Comparison of ENCODE assay signal across 13 cellular contexts in the genomic region with DNA sequence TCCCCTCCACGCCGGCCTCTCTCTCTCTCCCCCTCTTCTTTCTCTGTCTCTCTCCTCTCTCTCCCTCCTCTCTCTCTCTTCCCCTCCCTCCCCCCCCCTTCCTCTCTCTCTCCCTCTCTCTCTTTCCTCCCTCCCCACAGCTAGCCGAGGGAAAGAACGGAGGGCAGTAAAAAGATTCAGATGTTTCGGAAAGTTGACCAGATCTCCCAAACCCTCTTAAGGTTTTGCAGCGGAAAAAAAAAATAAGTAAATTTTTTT. TPM values are rescaled to one million over a fixed set of nuclear protein-coding genes. Genes with fewer than 3 reads are reported as not detected.
DNase-seq lines count a peak whose midpoint lies in the region; ATAC-seq and TF ChIP-seq lines count a peak whose summit lies in the region.
"Had no signal": no experiment of that assay in that cellular context is flagged by ENCODE, and none has a peak within 500 bp of the region (broad histone marks: within the 10 kb centered on the region; RNA-seq: fewer than 3 reads in every experiment).

No MANE protein-coding gene starts in this region.

- no peak for ATAC-seq in Panc1
- ATAC-seq in naive thymus-derived CD4-positive, alpha-beta T cell, result no peak
- ATAC-seq in omental fat pad (ENCODE audit: low FRiP score), result no peak

- DNase-seq in Panc1 (ENCODE audit: low read depth, low spot score) (no peak), iPS DF 6.9 (ENCODE audit: low read depth, low spot score) (no peak), NCI-H128 (lab: John Stamatoyannopoulos, UW; ENCODE audit: unreplicated experiment) (no peak), COLO668 (lab: John Stamatoyannopoulos, UW; ENCODE audit: unreplicated experiment) (no peak), omental fat pad (ENCODE audit: low spot score) (no peak)
- no peak for DNase-seq in naive thymus-derived CD4-positive, alpha-beta T cell
- DNase-seq: activated gamma-delta T cell, cerebellar nuclear complex, NCI-H446 treated with DMSO at 0.1 percent for 48 hours had no signal

- CTCF ChIA-PET in Panc1 (lab: Charles Lee), result no interaction called here
- CTCF ChIA-PET in naive thymus-derived CD4-positive, alpha-beta T cell (lab: Charles Lee), result no interaction called here

- H3K4me3 ChIP-seq in Panc1 (ENCODE audit: low read depth in 2 of 2, low read length in 2 of 2) (peak overlapping the region; percentile 32 to 42), iPS DF 6.9 (ENCODE audit: low read length) (peak overlapping the region; percentile 11; the same call in 1 of the 2 replicates), skeletal muscle tissue (ENCODE audit: low read length in 3 of 3) (peak overlapping the region; percentile 51 to 67 (median 54))
- H3K4me3 ChIP-seq in naive thymus-derived CD4-positive, alpha-beta T cell (ENCODE audit: low read length), result no peak overlapping the region

- in situ Hi-C loops in Panc1 (cut with HindIII; ENCODE audit: low pct_unique_long_range_greater_than_20kb, low sequenced_read_pairs), result no loop called here

- no peaks in the 10 kb centered on the region for H3K36me3 ChIP-seq in ES-I3 (ENCODE audit: insufficient read depth, low read length)
- no peaks in the 10 kb centered on the region for H3K36me3 ChIP-seq in Panc1 (ENCODE audit: control insufficient read depth, insufficient read depth, low read length)
- H3K36me3 ChIP-seq in iPS DF 6.9 (ENCODE audit: control insufficient read depth, insufficient read depth, low read length), result no peaks in the 10 kb centered on the region
- H3K36me3 ChIP-seq in skeletal muscle tissue (ENCODE audit: control insufficient read depth in 3 of 3, insufficient read depth in 3 of 3, low read length in 3 of 3), result no peaks in the 10 kb centered on the region
- H3K36me3 ChIP-seq in naive thymus-derived CD4-positive, alpha-beta T cell (ENCODE audit: control insufficient read depth in 2 of 3, insufficient read depth in 3 of 3, low read length in 3 of 3), result no peaks in the 10 kb centered on the region

- H3K27ac Mint-ChIP-seq in naive thymus-derived CD4-positive, alpha-beta T cell, result no peak overlapping the region

- intact Hi-C loops in Panc1 (cut with micrococcal nuclease; ENCODE audit: unreplicated experiment), result no loop called here
- intact Hi-C loops in naive thymus-derived CD4-positive, alpha-beta T cell (cut with micrococcal nuclease), result loop anchor here in 1 of 2 donors (5.0 kb wide), 1 partner anchor 733 kb away; no protein-coding TSS in a partner anchor

- peaks cover 78 to 95% (median 81%) of the 10 kb centered on the region in 5 donors for H3K27me3 Mint-ChIP-seq in naive thymus-derived CD4-positive, alpha-beta T cell

- H3K9ac ChIP-seq in ES-I3 (ENCODE audit: low read depth, low read length), result peak overlapping the region; percentile 56; the same call in 1 of the 2 replicates
- H3K9ac ChIP-seq in skeletal muscle tissue (ENCODE audit: low read depth in 1 of 3, low read length in 3 of 3), result no peak overlapping the region

- peaks cover 0 to 9% (median 4%) of the 10 kb centered on the region in 5 donors for H3K36me3 Mint-ChIP-seq in naive thymus-derived CD4-positive, alpha-beta T cell

- peaks cover 0 to 5% (median 0%) of the 10 kb centered on the region in 11 donors for H3K9me3 Mint-ChIP-seq in naive thymus-derived CD4-positive, alpha-beta T cell

- H3K27ac ChIP-seq in Panc1 (ENCODE audit: low read length), result no peak overlapping the region
- no peak overlapping the region for H3K27ac ChIP-seq in iPS DF 6.9 (ENCODE audit: low read length)
- H3K27ac ChIP-seq in skeletal muscle tissue (ENCODE audit: low read depth, low read length), result no peak overlapping the region
- H3K27ac ChIP-seq in naive thymus-derived CD4-positive, alpha-beta T cell (ENCODE audit: low read depth, low read length), result no peak overlapping the region

- no TSS peak for BruUV-seq in Panc1 (replicated peaks; lab: Mats Ljungman, UMichigan)

- peaks cover 5% of the 10 kb centered on the region for H3K27me3 ChIP-seq in Panc1 (ENCODE audit: control insufficient read depth, insufficient read depth, low read length)
- peaks cover 94% of the 10 kb centered on the region for H3K27me3 ChIP-seq in iPS DF 6.9 (ENCODE audit: control insufficient read depth, insufficient read depth, low read length)
- H3K27me3 ChIP-seq in skeletal muscle tissue (ENCODE audit: control insufficient read depth in 3 of 3, insufficient read depth in 3 of 3, low read length in 3 of 3), result peaks cover 85 to 94% (median 93%) of the 10 kb centered on the region in 3 donors
- peaks cover 0 to 12% of the 10 kb centered on the region in 2 donors for H3K27me3 ChIP-seq in naive thymus-derived CD4-positive, alpha-beta T cell (ENCODE audit: control insufficient read depth in 2 of 2, insufficient read depth in 2 of 2, low read length in 2 of 2)

- peaks cover 13 to 32% (median 26%) of the 10 kb centered on the region in 7 donors for H3K4me1 Mint-ChIP-seq in naive thymus-derived CD4-positive, alpha-beta T cell

- peak overlapping the region in 2 of 10 donors; percentile 40 to 71 for H3K4me3 Mint-ChIP-seq in naive thymus-derived CD4-positive, alpha-beta T cell

- H3K4me1 ChIP-seq in ES-I3 (ENCODE audit: insufficient read depth, low read length) (peaks cover 7% of the 10 kb centered on the region), Panc1 (ENCODE audit: control insufficient read depth, insufficient read depth, low read length) (peaks cover 5% of the 10 kb centered on the region), iPS DF 6.9 (ENCODE audit: control insufficient read depth, insufficient read depth, low read length) (peaks cover 4% of the 10 kb centered on the region; the same call in 1 of the 2 replicates), skeletal muscle tissue (ENCODE audit: control insufficient read depth in 3 of 3, insufficient read depth in 3 of 3, low read length in 3 of 3) (peaks cover 10 to 21% (median 14%) of the 10 kb centered on the region in 3 donors)
- peaks cover 2 to 3% of the 10 kb centered on the region in 2 donors for H3K4me1 ChIP-seq in naive thymus-derived CD4-positive, alpha-beta T cell (ENCODE audit: control insufficient read depth in 2 of 2, insufficient read depth in 2 of 2, low read length in 2 of 2)

- H3K9me3 ChIP-seq in ES-I3 (ENCODE audit: control insufficient read depth, insufficient read depth, low read length) (no peaks in the 10 kb centered on the region; the same call in 1 of the 2 replicates), Panc1 (ENCODE audit: control insufficient read depth, insufficient read depth, low read depth, low read length) (no peaks in the 10 kb centered on the region), iPS DF 6.9 (ENCODE audit: control insufficient read depth, insufficient read depth, low read length) (no peaks in the 10 kb centered on the region), skeletal muscle tissue (ENCODE audit: control insufficient read depth in 3 of 3, low read length in 3 of 3) (no peaks in the 10 kb centered on the region)
- H3K9me3 ChIP-seq in naive thymus-derived CD4-positive, alpha-beta T cell (ENCODE audit: control insufficient read depth in 2 of 3, low read length in 3 of 3), result no peaks in the 10 kb centered on the region

- no CpG with 5 or more reads among the region's 6 CpGs for WGBS in iPS DF 6.9 (ENCODE audit: insufficient coverage, insufficient read length)

- TF ChIP-seq CTCF in Panc1 (IDR thresholded peaks at IDR 0.05) (no peak), omental fat pad (IDR thresholded peaks at IDR 0.05) (no peak)

- POLR2A ChIA-PET in Panc1 (lab: Charles Lee), result no interaction called here
- POLR2A ChIA-PET in naive thymus-derived CD4-positive, alpha-beta T cell (lab: Charles Lee), result no interaction called here

RNA-seq across cellular contexts. Expression of a gene that starts 0.2 kb away (rescaled TPM):
- 1.0 TPM for total RNA-seq in Panc1 (2021; ENCODE audit: unreplicated experiment)
- polyA plus RNA-seq in Panc1 (2012; ENCODE audit: insufficient read length), result 1.2 TPM
- 2.1 TPM for total RNA-seq in skeletal muscle tissue
- not detected for total RNA-seq in naive thymus-derived CD4-positive, alpha-beta T cell
- polyA plus RNA-seq in naive thymus-derived CD4-positive, alpha-beta T cell, result under 1 TPM in 1 of 2 donors, not detected in 1; 0.04 TPM
- under 1 TPM in 3 of 4 donors, not detected in 1; 0.09 to 0.32 (median 0.13) TPM for total RNA-seq in omental fat pad
- total RNA-seq: fibroblast of villous mesenchyme, liver had no signal
- polyA plus RNA-seq: liver had no signal
